In the genomic region with DNA sequence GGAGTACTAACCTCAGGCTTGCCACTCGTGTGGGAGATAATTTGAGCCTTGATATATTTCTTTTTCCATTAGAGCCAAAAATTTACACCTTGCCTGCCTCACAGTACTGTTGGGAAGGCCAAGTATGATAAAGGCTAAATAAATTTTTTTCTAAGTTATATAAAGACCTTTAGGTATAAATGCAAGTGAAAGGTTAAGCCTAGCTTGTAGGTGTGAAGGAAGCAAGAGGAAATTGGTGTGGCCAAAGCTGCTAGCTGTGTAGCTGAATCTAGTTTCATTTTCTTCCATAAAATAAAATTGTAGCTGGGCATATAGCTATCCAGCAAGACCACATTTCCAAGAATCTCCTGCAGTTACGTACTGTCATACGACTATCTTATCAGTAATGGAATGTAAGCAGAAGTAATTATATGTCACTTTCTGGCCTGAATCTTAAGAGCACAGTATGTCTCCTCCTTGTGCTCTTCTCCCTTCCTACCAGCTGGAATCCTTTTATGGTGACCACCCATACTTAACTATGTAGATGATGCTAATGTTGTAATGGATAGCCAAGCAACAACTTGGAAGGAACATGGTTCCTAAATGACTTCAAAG, we compare ENCODE assay signal across 23 cellular contexts. TPM values are rescaled to one million over a fixed set of nuclear protein-coding genes. Genes with fewer than 3 reads are reported as not detected.
"Had no signal": no experiment of that assay in that cellular context is flagged by ENCODE, and none has a peak within 500 bp of the region (broad histone marks: within the 10 kb centered on the region; RNA-seq: fewer than 3 reads in every experiment).

No MANE protein-coding gene starts in this region.

- H3K9me3 ChIP-seq: heart right ventricle, ovary, right lobe of liver, thoracic aorta, tibial nerve, upper lobe of right lung, uterus had no signal

- ATAC-seq: effector memory CD8-positive, alpha-beta T cell; heart right ventricle; left ventricle myocardium superior; natural killer cell; right lobe of liver; stimulated activated naive B cell treated with anti-CD40 and anti-IgM and Interleukin-4, amounts not matched to agents 10 μg/mL and 1 μg/mL and 100 μg/mL, for 72 hours; upper lobe of right lung had no signal

- H3K27me3 ChIP-seq: heart right ventricle, ovary, right lobe of liver, tibial nerve, upper lobe of right lung, uterus had no signal

- H3K27ac ChIP-seq: heart right ventricle, ovary, right lobe of liver, thoracic aorta, tibial nerve, upper lobe of right lung, uterus had no signal

- DNase-seq: cortex of kidney; effector memory CD8-positive, alpha-beta T cell; foreskin melanocyte; glutamatergic neuron; heart right ventricle; hypothalamus; immature natural killer cell; islet precursor cell; kidney glomerular epithelial cell; left ventricle myocardium superior; natural killer cell; occipital lobe; ovary; right lobe of liver; small intestine; stimulated activated CD4-positive, alpha-beta T cell treated with anti-CD3 and anti-CD28 coated beads, Interleukin-15, amount 100 ng/mL, for 24 hours; stimulated activated CD4-positive, alpha-beta T cell treated with anti-CD3 and anti-CD28 coated beads, Interleukin-2, amount 100 ng/mL, for 48 hours; stimulated activated naive B cell treated with anti-CD40 and anti-IgM and Interleukin-4, amounts not matched to agents 10 μg/mL and 1 μg/mL and 100 μg/mL, for 72 hours; upper lobe of right lung; uterus had no signal

- H3K4me1 ChIP-seq: right lobe of liver, tibial nerve, upper lobe of right lung, uterus had no signal

- H3K4me3 ChIP-seq: heart right ventricle, lung, ovary, right lobe of liver, thoracic aorta, tibial nerve, upper lobe of right lung, uterus had no signal

- H3K36me3 ChIP-seq: heart right ventricle, ovary, right lobe of liver, thoracic aorta, tibial nerve, upper lobe of right lung, uterus had no signal

RNA-seq across cellular contexts. Expression of a gene that starts 14.3 kb away (rescaled TPM):
- total RNA-seq: natural killer cell had no signal
- polyA plus RNA-seq: immature natural killer cell had no signal
